8 cellular contexts compared by ENCODE assay signal in genomic region chr9:132977626-132978450, GRCh38. TPM values are rescaled to one million over a fixed set of nuclear protein-coding genes. Genes with fewer than 3 reads are reported as not detected.
A peak's percentile ranks its signal among the peaks of the same experiment; 100 is the strongest.
DNase-seq lines count a peak whose midpoint lies in the region; ATAC-seq and TF ChIP-seq lines count a peak whose summit lies in the region.

No MANE protein-coding gene starts in this region.

- H3K36me3 Mint-ChIP-seq in CD4-positive, CD25-positive, alpha-beta regulatory T cell: no peaks in the 10 kb centered on the region
- H3K36me3 Mint-ChIP-seq in dendritic cell treated with granulocyte-macrophage colony-stimulating factor and Interleukin-4, amounts not matched to agents 40 ng/mL and 50 ng/mL, for 4 days (ENCODE audit: low read depth): no peaks in the 10 kb centered on the region

- peaks cover 0 to 2% (median 0%) of the 10 kb centered on the region in 7 donors for H3K9me3 Mint-ChIP-seq in CD4-positive, CD25-positive, alpha-beta regulatory T cell
- H3K9me3 Mint-ChIP-seq in dendritic cell treated with granulocyte-macrophage colony-stimulating factor and Interleukin-4, amounts not matched to agents 40 ng/mL and 50 ng/mL, for 4 days: no peaks in the 10 kb centered on the region

- peaks cover 0 to 5% (median 0%) of the 10 kb centered on the region in 4 donors for H3K4me1 Mint-ChIP-seq in CD4-positive, CD25-positive, alpha-beta regulatory T cell
- H3K4me1 Mint-ChIP-seq in dendritic cell treated with granulocyte-macrophage colony-stimulating factor and Interleukin-4, amounts not matched to agents 40 ng/mL and 50 ng/mL, for 4 days (ENCODE audit: low read depth): peaks cover 55% of the 10 kb centered on the region

- peak; percentile 34 for TF ChIP-seq CTCF in lung (IDR thresholded peaks at IDR 0.05; ENCODE audit: control extremely low read depth, extremely low read depth)

- intact Hi-C loops in dendritic cell treated with granulocyte-macrophage colony-stimulating factor and Interleukin-4, amounts not matched to agents 40 ng/mL and 50 ng/mL, for 4 days (cut with micrococcal nuclease): loop anchor here (5.0 kb wide), 1 partner anchor 44 kb away; no protein-coding TSS in a partner anchor

- WGBS in lung, 2 donors: 4 to 12% methylated on average over 13 of the region's 13 CpGs

- H3K27me3 ChIP-seq in CD4-positive, CD25-positive, alpha-beta regulatory T cell (ENCODE audit: control insufficient read depth, insufficient read depth, low read length): peaks cover 31% of the 10 kb centered on the region
- H3K27me3 ChIP-seq in lung (ENCODE audit: control insufficient read depth, insufficient read depth): no peaks in the 10 kb centered on the region

- no peak overlapping the region for H3K27ac Mint-ChIP-seq in CD4-positive, CD25-positive, alpha-beta regulatory T cell
- no peak overlapping the region for H3K27ac Mint-ChIP-seq in dendritic cell treated with granulocyte-macrophage colony-stimulating factor and Interleukin-4, amounts not matched to agents 40 ng/mL and 50 ng/mL, for 4 days

- H3K36me3 ChIP-seq in CD4-positive, CD25-positive, alpha-beta regulatory T cell (ENCODE audit: control insufficient read depth, insufficient read depth, low read length): no peaks in the 10 kb centered on the region
- no peaks in the 10 kb centered on the region for H3K36me3 ChIP-seq in lung (ENCODE audit: control insufficient read depth in 2 of 2, insufficient read depth in 2 of 2, low read length in 2 of 2)

- H3K4me3 Mint-ChIP-seq in CD4-positive, CD25-positive, alpha-beta regulatory T cell: no peak overlapping the region
- peak overlapping the region; percentile 61 for H3K4me3 Mint-ChIP-seq in dendritic cell treated with granulocyte-macrophage colony-stimulating factor and Interleukin-4, amounts not matched to agents 40 ng/mL and 50 ng/mL, for 4 days

- H3K4me1 ChIP-seq in CD4-positive, CD25-positive, alpha-beta regulatory T cell (ENCODE audit: control insufficient read depth, insufficient read depth, low read length, poor library complexity, severe bottlenecking): peaks cover under 1% of the 10 kb centered on the region
- H3K4me1 ChIP-seq in lung (ENCODE audit: control insufficient read depth in 2 of 2, insufficient read depth in 2 of 2, low read length in 2 of 2): peaks cover 0 to 2% of the 10 kb centered on the region in 2 donors

- DNase-seq in CD4-positive, CD25-positive, alpha-beta regulatory T cell: peak; percentile 36 to 56 (median 53)
- peak; percentile 21 for DNase-seq in NCI-H2107 treated with DMSO at 0.1 percent for 48 hours (lab: John Stamatoyannopoulos, UW; ENCODE audit: unreplicated experiment)
- peak; percentile 82 for DNase-seq in activated CD4-positive, alpha-beta T cell treated with anti-CD3 and anti-CD28 coated beads for 48 hours
- peak; percentile 57 for DNase-seq in lung (ENCODE audit: low spot score)
- peak; percentile 20 to 26 for DNase-seq in stimulated activated CD8-positive, alpha-beta memory T cell treated with anti-CD3 and anti-CD28 coated beads, Interleukin-15, amount 100 ng/mL, for 4 hours (ENCODE audit: low read depth in 2 of 2)
- no peak for DNase-seq in NCI-H446 treated with DMSO at 0.1 percent for 48 hours (lab: John Stamatoyannopoulos, UW)

- peak; percentile 71 to 75 for ATAC-seq in CD4-positive, CD25-positive, alpha-beta regulatory T cell (ENCODE audit: low read depth in 2 of 2)
- ATAC-seq in GM19467 (IDR thresholded peaks at IDR 0.05; ENCODE audit: unreplicated experiment) (peak; percentile 44), lung (ENCODE audit: insufficient read depth, low FRiP score) (no peak)

- peaks cover 58% of the 10 kb centered on the region for H3K27me3 Mint-ChIP-seq in CD4-positive, CD25-positive, alpha-beta regulatory T cell
- peaks cover 71% of the 10 kb centered on the region for H3K27me3 Mint-ChIP-seq in dendritic cell treated with granulocyte-macrophage colony-stimulating factor and Interleukin-4, amounts not matched to agents 40 ng/mL and 50 ng/mL, for 4 days

- no peak overlapping the region for H3K27ac ChIP-seq in CD4-positive, CD25-positive, alpha-beta regulatory T cell (ENCODE audit: insufficient read depth, low read length, poor library complexity, severe bottlenecking)
- no peak overlapping the region for H3K27ac ChIP-seq in lung (ENCODE audit: low read depth in 1 of 2, low read length in 1 of 2)

- H3K9me3 ChIP-seq in CD4-positive, CD25-positive, alpha-beta regulatory T cell (ENCODE audit: control insufficient read depth in 2 of 2, low read length in 2 of 2): no peaks in the 10 kb centered on the region
- no peaks in the 10 kb centered on the region for H3K9me3 ChIP-seq in lung (ENCODE audit: control insufficient read depth in 2 of 2, insufficient read depth in 1 of 2, low read length in 1 of 2)

- H3K4me3 ChIP-seq in CD4-positive, CD25-positive, alpha-beta regulatory T cell (ENCODE audit: low read depth, low read length): no peak overlapping the region
- no peak overlapping the region for H3K4me3 ChIP-seq in lung

RNA-seq across cellular contexts. Expression of gene GFI1B, which starts 0.7 kb away (rescaled TPM):
- total RNA-seq in CD4-positive, CD25-positive, alpha-beta regulatory T cell: 3.3 TPM
- polyA plus RNA-seq in CD4-positive, CD25-positive, alpha-beta regulatory T cell: under 1 TPM in 1 of 4 donors, not detected in 3; 0.05 TPM
- 1 to 10 TPM in 1 of 2 donors, under 1 TPM in 1; 0.25 to 1.0 TPM for total RNA-seq in lung
- 1 to 10 TPM in 1 of 2 donors, under 1 TPM in 1; 0.49 to 1.4 TPM for polyA plus RNA-seq in lung

RNA-seq across cellular contexts. Expression of gene TSC1, which starts 33.4 kb away (rescaled TPM):
- total RNA-seq in CD4-positive, CD25-positive, alpha-beta regulatory T cell: 63.0 TPM
- 10 to 100 TPM in 3 of 4 donors, 1 to 10 TPM in 1; 8.7 to 14.5 (median 11.2) TPM for polyA plus RNA-seq in CD4-positive, CD25-positive, alpha-beta regulatory T cell
- total RNA-seq in lung: 10 to 100 TPM; 50.8 to 76.6 TPM
- 10 to 100 TPM; 11.4 to 16.1 TPM for polyA plus RNA-seq in lung

RNA-seq across cellular contexts. Expression of gene GTF3C5, which starts 53.0 kb away (rescaled TPM):
- 50.5 TPM for total RNA-seq in CD4-positive, CD25-positive, alpha-beta regulatory T cell
- polyA plus RNA-seq in CD4-positive, CD25-positive, alpha-beta regulatory T cell: 10 to 100 TPM; 35.8 to 40.3 (median 39.4) TPM
- 10 to 100 TPM; 43.6 to 47.3 TPM for total RNA-seq in lung
- polyA plus RNA-seq in lung: 10 to 100 TPM; 41.0 to 60.0 TPM
